In the genomic region with DNA sequence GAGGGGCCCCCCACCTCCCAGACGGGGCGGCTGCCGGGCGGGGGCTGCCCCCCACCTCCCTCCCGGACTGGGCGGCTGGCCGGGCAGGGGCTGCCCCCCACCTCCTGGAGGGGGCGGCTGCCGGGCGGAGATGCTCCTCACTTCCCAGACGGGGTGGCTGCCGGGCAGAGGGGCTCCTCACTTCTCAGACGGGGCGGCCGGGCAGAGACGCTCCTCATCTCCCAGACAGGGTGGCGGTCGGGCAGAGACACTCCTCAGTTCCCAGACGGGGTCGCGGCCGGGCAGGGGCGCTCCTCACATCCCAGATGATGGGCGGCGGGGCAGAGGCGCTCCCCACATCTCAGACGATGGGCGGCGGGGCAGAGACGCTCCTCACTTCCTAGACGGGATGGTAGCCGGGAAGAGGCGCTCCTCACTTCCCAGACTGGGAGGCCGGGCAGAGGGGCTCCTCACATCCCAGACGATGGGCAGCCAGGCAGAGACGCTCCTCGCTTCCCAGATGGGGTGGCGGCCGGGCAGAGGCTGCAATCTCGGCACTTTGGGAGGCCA, we compare ENCODE assay signal across 5 cellular contexts. TPM values are rescaled to one million over a fixed set of nuclear protein-coding genes. Genes with fewer than 3 reads are reported as not detected.
"Had no signal": no experiment of that assay in that cellular context is flagged by ENCODE, and none has a peak within 500 bp of the region (broad histone marks: within the 10 kb centered on the region; RNA-seq: fewer than 3 reads in every experiment).

No MANE protein-coding gene starts in this region.

RNA-seq across cellular contexts. Expression of gene ABCA10, which starts 32.4 kb away (rescaled TPM):
- total RNA-seq: PC-9, SJCRH30 had no signal

RNA-seq across cellular contexts. Expression of gene ABCA6, which starts 54.5 kb away (rescaled TPM):
- total RNA-seq: PC-3, PC-9, RPMI7951, SJCRH30, SJSA1 had no signal
